Comparison of ENCODE assay signal across 8 cellular contexts in the genomic region with DNA sequence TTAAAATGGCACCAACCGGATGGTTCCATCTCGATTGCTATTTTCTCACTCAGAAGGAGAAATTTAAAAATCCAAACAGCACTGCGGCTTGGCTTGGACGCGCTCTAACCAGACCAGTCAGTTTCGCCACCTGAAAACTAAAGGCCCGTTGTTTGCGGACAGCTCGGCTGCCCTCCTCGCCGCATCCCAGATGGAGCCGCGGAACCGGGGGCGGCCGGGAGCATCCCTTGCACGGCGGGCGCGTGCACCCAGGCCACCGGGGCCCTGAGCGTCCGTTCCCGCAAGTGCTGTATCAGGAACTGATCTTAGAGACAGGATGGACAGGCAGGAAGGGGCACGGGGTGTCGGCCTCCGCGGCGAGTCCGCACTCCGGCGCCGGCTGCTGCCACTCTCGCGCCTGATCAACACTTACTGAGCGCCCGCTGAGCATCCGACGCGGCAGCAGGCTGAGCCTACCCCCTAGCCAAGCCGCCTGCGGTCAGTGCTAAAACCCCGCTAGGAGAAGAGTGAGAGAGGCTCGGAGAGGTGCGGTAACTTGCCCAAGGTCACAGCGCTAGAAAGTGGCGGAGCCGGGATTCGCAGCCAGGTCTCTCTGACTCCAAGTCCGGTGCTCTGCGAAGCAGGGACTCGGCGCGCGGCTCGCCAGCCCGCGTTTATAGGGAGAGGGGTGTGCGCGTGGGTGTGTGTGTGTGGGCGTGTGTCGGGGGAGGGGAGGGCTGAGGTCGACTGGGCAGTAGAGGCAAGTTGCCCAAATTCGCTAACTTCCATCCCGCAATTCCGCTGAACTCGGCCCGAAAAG. TPM values are rescaled to one million over a fixed set of nuclear protein-coding genes. Genes with fewer than 3 reads are reported as not detected.
DNase-seq lines count a peak whose midpoint lies in the region; ATAC-seq and TF ChIP-seq lines count a peak whose summit lies in the region.

A gene with protein sequence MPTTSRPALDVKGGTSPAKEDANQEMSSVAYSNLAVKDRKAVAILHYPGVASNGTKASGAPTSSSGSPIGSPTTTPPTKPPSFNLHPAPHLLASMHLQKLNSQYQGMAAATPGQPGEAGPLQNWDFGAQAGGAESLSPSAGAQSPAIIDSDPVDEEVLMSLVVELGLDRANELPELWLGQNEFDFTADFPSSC (minus strand): TSS at position 629 of the 799 bp plus-strand sequence. CDS start 3,045 bp downstream, outside the sequence.

- H3K4me1 ChIP-seq in ovary (ENCODE audit: insufficient read depth), result peaks cover 3% of the 10 kb centered on the region

- peak within 1 kb of the TSS; percentile 84 for H3K4me3 Mint-ChIP-seq in T-helper 2 cell treated with Interferon-gamma antibody and Interleukin-4, amounts not matched to agents 5 μg/mL and 100 μg/mL, for 36 hours

- no peaks in the 10 kb centered on the region for H3K9me3 ChIP-seq in ovary

- H3K27me3 ChIP-seq in ovary, result no peaks in the 10 kb centered on the region

- H3K36me3 Mint-ChIP-seq in T-helper 2 cell treated with Interferon-gamma antibody and Interleukin-4, amounts not matched to agents 5 μg/mL and 100 μg/mL, for 36 hours (ENCODE audit: low read depth), result no peaks in the 10 kb centered on the region

- no peak within 1 kb of the TSS for H3K27ac ChIP-seq in ovary

- no peak for ATAC-seq in omental fat pad (ENCODE audit: low FRiP score)
- ATAC-seq in left colon, result no peak

- DNase-seq in NCI-H748 (lab: John Stamatoyannopoulos, UW; ENCODE audit: unreplicated experiment) (peak; percentile 55), NCI-H748 treated with DMSO at 0.1 percent for 48 hours (lab: John Stamatoyannopoulos, UW) (no peak), epithelial cell of esophagus (ENCODE audit: low read depth) (no peak), ovary (peak in 2 of 5 donors; percentile 31 to 35), omental fat pad (ENCODE audit: low spot score) (no peak), left colon (no peak), KG1 (lab: John Stamatoyannopoulos, UW) (no peak)
- DNase-seq in T-helper 2 cell treated with Interferon-gamma antibody and Interleukin-4, amounts not matched to agents 5 μg/mL and 100 μg/mL, for 36 hours (ENCODE audit: low spot score), result no peak

- intact Hi-C loops in ovary (cut with DNase I), result no loop called here
- intact Hi-C loops in left colon (cut with DNase I, micrococcal nuclease), result no loop called here

- 4 to 14% (median 11%) methylated on average over 53 to 68 of the region's 68 CpGs for WGBS in ovary, 3 donors

- no peak for TF ChIP-seq POLR2A in ovary (IDR thresholded peaks at IDR 0.05)

- H3K4me1 Mint-ChIP-seq in T-helper 2 cell treated with Interferon-gamma antibody and Interleukin-4, amounts not matched to agents 5 μg/mL and 100 μg/mL, for 36 hours (ENCODE audit: low read depth), result peaks cover 12% of the 10 kb centered on the region

- H3K36me3 ChIP-seq in ovary, result no peaks in the 10 kb centered on the region

- no peak within 1 kb of the TSS for H3K27ac Mint-ChIP-seq in T-helper 2 cell treated with Interferon-gamma antibody and Interleukin-4, amounts not matched to agents 5 μg/mL and 100 μg/mL, for 36 hours

- TF ChIP-seq CTCF in epithelial cell of esophagus (IDR thresholded peaks at IDR 0.05; ENCODE audit: insufficient read depth, low read depth, low read length, missing control alignments) (no peak), ovary (IDR thresholded peaks at IDR 0.05) (no peak), omental fat pad (IDR thresholded peaks at IDR 0.05) (no peak)

- no peaks in the 10 kb centered on the region for H3K9me3 Mint-ChIP-seq in T-helper 2 cell treated with Interferon-gamma antibody and Interleukin-4, amounts not matched to agents 5 μg/mL and 100 μg/mL, for 36 hours

- no peak for TF ChIP-seq EP300 in ovary (IDR thresholded peaks at IDR 0.05)

- H3K27me3 Mint-ChIP-seq in T-helper 2 cell treated with Interferon-gamma antibody and Interleukin-4, amounts not matched to agents 5 μg/mL and 100 μg/mL, for 36 hours (ENCODE audit: low read depth), result peaks cover 71% of the 10 kb centered on the region

- H3K4me3 ChIP-seq in epithelial cell of esophagus (ENCODE audit: low read length) (peak within 1 kb of the TSS; percentile 51), ovary (peak within 1 kb of the TSS; percentile 26)

RNA-seq across cellular contexts. Expression of the gene that starts here (rescaled TPM):
- total RNA-seq in ovary (10 to 100 TPM in 1 of 7 donors, 1 to 10 TPM in 4, under 1 TPM in 1, not detected in 1; 0.81 to 11.6 (median 1.4) TPM), omental fat pad (1 to 10 TPM in 2 of 4 donors, under 1 TPM in 1, not detected in 1; 0.60 to 5.0 (median 4.7) TPM), left colon (1 to 10 TPM in 1 of 2 donors, under 1 TPM in 1; 0.67 to 1.0 TPM)
- under 1 TPM in 1 of 2 donors, not detected in 1; 0.77 TPM for polyA plus RNA-seq in ovary
